ENCODE assay signal across 16 cellular contexts in genomic region chr1:205589618-205590456, GRCh38. TPM values are rescaled to one million over a fixed set of nuclear protein-coding genes. Genes with fewer than 3 reads are reported as not detected.
DNase-seq lines count a peak whose midpoint lies in the region; ATAC-seq, FAIRE-seq and TF ChIP-seq lines count a peak whose summit lies in the region.
"Had no signal": no experiment of that assay in that cellular context is flagged by ENCODE, and none has a peak within 500 bp of the region (broad histone marks: within the 10 kb centered on the region; RNA-seq: fewer than 3 reads in every experiment).

No MANE protein-coding gene starts in this region.

- CTCF ChIA-PET in activated CD4-positive, alpha-beta T cell treated with anti-CD3 and anti-CD28 coated beads, Interleukin-2, amount 10 ng/mL, durations not matched to agents 7 days and 5 days (lab: Charles Lee), result interaction anchor here (2.8 to 9.7 kb wide), 4 partner anchors 11 to 68 kb away, joined by 11 to 185 read pairs (median 62); partner anchors contain the start of gene ELK4

- no peak for FAIRE-seq in HTR-8/SVneo (lab: Jason Lieb, UNC)
- FAIRE-seq: GM18507 had no signal

- H3K4me1 Mint-ChIP-seq in T-helper 1 cell treated with Interleukin-12 subunit alpha and Interleukin-12 subunit beta and Interleukin-4 antibody, amounts not matched to agents 30 μg/mL and 1 μg/mL, for 36 hours (ENCODE audit: low read depth), result peaks cover 28% of the 10 kb centered on the region
- H3K4me1 Mint-ChIP-seq in endothelial cell (ENCODE audit: unreplicated experiment), result peaks cover 37% of the 10 kb centered on the region
- H3K4me1 Mint-ChIP-seq in activated CD4-positive, alpha-beta T cell treated with anti-CD3 and anti-CD28 coated beads, Interleukin-2, amount 10 ng/mL, durations not matched to agents 7 days and 5 days, result peaks cover 31% of the 10 kb centered on the region

- peak overlapping the region; percentile 21 for H3K27ac Mint-ChIP-seq in T-helper 1 cell treated with Interleukin-12 subunit alpha and Interleukin-12 subunit beta and Interleukin-4 antibody, amounts not matched to agents 30 μg/mL and 1 μg/mL, for 36 hours
- H3K27ac Mint-ChIP-seq in endothelial cell (ENCODE audit: unreplicated experiment), result peak overlapping the region; percentile 20
- no peak overlapping the region for H3K27ac Mint-ChIP-seq in activated CD4-positive, alpha-beta T cell treated with anti-CD3 and anti-CD28 coated beads, Interleukin-2, amount 10 ng/mL, durations not matched to agents 7 days and 5 days
- H3K27ac Mint-ChIP-seq: activated naive CD4-positive, alpha-beta T cell treated with anti-CD3 and anti-CD28 coated beads, Interleukin-2, amount 10 ng/mL, durations not matched to agents 7 days and 5 days had no signal

- H3K36me3 Mint-ChIP-seq in T-helper 1 cell treated with Interleukin-12 subunit alpha and Interleukin-12 subunit beta and Interleukin-4 antibody, amounts not matched to agents 30 μg/mL and 1 μg/mL, for 36 hours (ENCODE audit: low read depth), result peaks cover 4% of the 10 kb centered on the region
- peaks cover 4% of the 10 kb centered on the region for H3K36me3 Mint-ChIP-seq in endothelial cell (ENCODE audit: low read depth, unreplicated experiment)
- H3K36me3 Mint-ChIP-seq in activated CD4-positive, alpha-beta T cell treated with anti-CD3 and anti-CD28 coated beads, Interleukin-2, amount 10 ng/mL, durations not matched to agents 7 days and 5 days (ENCODE audit: low read depth), result no peaks in the 10 kb centered on the region

- POLR2A ChIA-PET in activated CD4-positive, alpha-beta T cell treated with anti-CD3 and anti-CD28 coated beads, Interleukin-2, amount 10 ng/mL, durations not matched to agents 7 days and 5 days (lab: Charles Lee), result no interaction called here

- no peaks in the 10 kb centered on the region for H3K9me3 Mint-ChIP-seq in T-helper 1 cell treated with Interleukin-12 subunit alpha and Interleukin-12 subunit beta and Interleukin-4 antibody, amounts not matched to agents 30 μg/mL and 1 μg/mL, for 36 hours
- H3K9me3 Mint-ChIP-seq in endothelial cell (ENCODE audit: unreplicated experiment), result no peaks in the 10 kb centered on the region
- H3K9me3 Mint-ChIP-seq in activated CD4-positive, alpha-beta T cell treated with anti-CD3 and anti-CD28 coated beads, Interleukin-2, amount 10 ng/mL, durations not matched to agents 7 days and 5 days, result no peaks in the 10 kb centered on the region
- H3K9me3 Mint-ChIP-seq: activated naive CD4-positive, alpha-beta T cell treated with anti-CD3 and anti-CD28 coated beads, Interleukin-2, amount 10 ng/mL, durations not matched to agents 7 days and 5 days had no signal

- no peak for DNase-seq in T-helper 1 cell
- peak; percentile 20 for DNase-seq in HT-29 (ENCODE audit: low spot score)
- DNase-seq in endothelial cell (ENCODE audit: low spot score), result no peak
- DNase-seq in sciatic nerve (ENCODE audit: low spot score), result peak; percentile 15
- DNase-seq in NCI-H1694 (lab: John Stamatoyannopoulos, UW), result no peak
- DNase-seq in HTR-8/SVneo (ENCODE audit: insufficient read length, low spot score), result no peak
- no peak for DNase-seq in activated CD4-positive, alpha-beta T cell treated with anti-CD3 and anti-CD28 coated beads, Interleukin-2, amount 10 ng/mL, durations not matched to agents 7 days and 5 days
- DNase-seq: activated naive CD4-positive, alpha-beta T cell treated with anti-CD3 and anti-CD28 coated beads, Interleukin-2, amount 10 ng/mL, durations not matched to agents 7 days and 5 days; COR-L47; IMR-90; midbrain; NCI-H1417 treated with DMSO at 0.1 percent for 48 hours; NCI-H510A treated with DMSO at 0.1 percent for 48 hours had no signal

- intact Hi-C loops in sciatic nerve (cut with DNase I), result loop anchor here (5.0 kb wide), 2 partner anchors 63 to 67 kb away; no protein-coding TSS in a partner anchor

- no peak for TF ChIP-seq CTCF in endothelial cell (IDR thresholded peaks at IDR 0.05; ENCODE audit: unreplicated experiment)

- no peak for ATAC-seq in sciatic nerve
- ATAC-seq: SK-N-SH treated with all-trans-retinoic acid at 6 μM for 48 hours had no signal

- no peaks in the 10 kb centered on the region for H3K27me3 Mint-ChIP-seq in T-helper 1 cell treated with Interleukin-12 subunit alpha and Interleukin-12 subunit beta and Interleukin-4 antibody, amounts not matched to agents 30 μg/mL and 1 μg/mL, for 36 hours (ENCODE audit: low read depth)
- H3K27me3 Mint-ChIP-seq in endothelial cell (ENCODE audit: unreplicated experiment), result peaks cover 8% of the 10 kb centered on the region
- no peaks in the 10 kb centered on the region for H3K27me3 Mint-ChIP-seq in activated CD4-positive, alpha-beta T cell treated with anti-CD3 and anti-CD28 coated beads, Interleukin-2, amount 10 ng/mL, durations not matched to agents 7 days and 5 days

- H3K4me3 Mint-ChIP-seq in T-helper 1 cell treated with Interleukin-12 subunit alpha and Interleukin-12 subunit beta and Interleukin-4 antibody, amounts not matched to agents 30 μg/mL and 1 μg/mL, for 36 hours, result no peak overlapping the region
- H3K4me3 Mint-ChIP-seq in endothelial cell (ENCODE audit: unreplicated experiment), result no peak overlapping the region
- no peak overlapping the region for H3K4me3 Mint-ChIP-seq in activated CD4-positive, alpha-beta T cell treated with anti-CD3 and anti-CD28 coated beads, Interleukin-2, amount 10 ng/mL, durations not matched to agents 7 days and 5 days
- H3K4me3 Mint-ChIP-seq: activated naive CD4-positive, alpha-beta T cell treated with anti-CD3 and anti-CD28 coated beads, Interleukin-2, amount 10 ng/mL, durations not matched to agents 7 days and 5 days had no signal

RNA-seq across cellular contexts. Expression of gene ELK4, which starts 42.0 kb away (rescaled TPM):
- 6.5 and 7.6 TPM in 2 replicates for total RNA-seq in HT-29 (2014; rRNA removed; shearing (Covaris generic))
- total RNA-seq in endothelial cell (ENCODE audit: unreplicated experiment) (57.1 TPM), sciatic nerve (72.1 TPM)
- 100 to 1,000 TPM in 1 of 2 experiments, 10 to 100 TPM in 1; 99.4 to 103 TPM for total RNA-seq in activated CD4-positive, alpha-beta T cell treated with anti-CD3 and anti-CD28 coated beads, Interleukin-2, amount 10 ng/mL, durations not matched to agents 7 days and 5 days

Comparison
In these comparisons a context has a peak if more than half of its experiments do, and no peak if none do; other contexts are left out.
1. DNase-seq: peak in HT-29 (single experiment) and sciatic nerve (single experiment); none in T-helper 1 cell (0 of 5), endothelial cell (single experiment), NCI-H1694 (single experiment), HTR-8/SVneo (single experiment) and activated CD4-positive, alpha-beta T cell treated with anti-CD3 and anti-CD28 coated beads, Interleukin-2, amount 10 ng/mL, durations not matched to agents 7 days and 5 days (single experiment).